13 cellular contexts compared by ENCODE assay signal in genomic region chr16:2324296-2324859, GRCh38. TPM values are rescaled to one million over a fixed set of nuclear protein-coding genes. Genes with fewer than 3 reads are reported as not detected.
DNase-seq lines count a peak whose midpoint lies in the region; ATAC-seq and TF ChIP-seq lines count a peak whose summit lies in the region.
"Had no signal": no experiment of that assay in that cellular context is flagged by ENCODE, and none has a peak within 500 bp of the region (broad histone marks: within the 10 kb centered on the region; RNA-seq: fewer than 3 reads in every experiment).

No MANE protein-coding gene starts in this region.

- H4K91ac ChIP-seq in IMR-90 (ENCODE audit: insufficient read depth, low read depth, low read length) = no peak overlapping the region

- DNase-seq in AG20443 (ENCODE audit: low spot score) = peak; percentile 5
- DNase-seq in IMR-90 = no peak
- peak; percentile 51 for DNase-seq in lower lobe of right lung
- peak; percentile 67 for DNase-seq in upper lobe of right lung
- DNase-seq in NCI-H1417 treated with DMSO at 0.1 percent for 48 hours (lab: John Stamatoyannopoulos, UW) = no peak
- no peak for DNase-seq in RPMI8226
- DNase-seq: ACHN, BE2C, DMS 273 treated with DMSO at 0.1 percent for 48 hours, HCEC 1CT, HFFc6 had no signal

- H4K20me1 ChIP-seq in IMR-90 (ENCODE audit: insufficient read depth, low read length) = no peaks in the 10 kb centered on the region

- H4K5ac ChIP-seq in IMR-90 (ENCODE audit: low read depth, low read length) = no peak overlapping the region

- no peak overlapping the region for H4K8ac ChIP-seq in IMR-90 (ENCODE audit: low read depth in 2 of 2, low read length in 2 of 2)

- no peak overlapping the region for H3K4me2 ChIP-seq in IMR-90 (ENCODE audit: low read depth, low read length)

- no peak for TF ChIP-seq POLR2A in IMR-90 (IDR thresholded peaks at IDR 0.05; ENCODE audit: low read depth, low read length)

- H3K36me3 ChIP-seq in IMR-90 (ENCODE audit: control insufficient read depth, insufficient read depth, low read length) (no peaks in the 10 kb centered on the region), lower lobe of right lung (peaks cover 69% of the 10 kb centered on the region), upper lobe of right lung (peaks cover 55% of the 10 kb centered on the region)

- CTCF ChIA-PET in IMR-90 (lab: Yijun Ruan, JAX) = no interaction called here

- no peak overlapping the region for H2BK20ac ChIP-seq in IMR-90 (ENCODE audit: low read depth, low read length)

- H2AFZ ChIP-seq in IMR-90 (replicated peaks; ENCODE audit: low read length, poor library complexity) = peak overlapping the region; percentile 14

- H3K9me1 ChIP-seq in IMR-90 (ENCODE audit: insufficient read depth, low read length) = no peaks in the 10 kb centered on the region

- H3K9me3 ChIP-seq in IMR-90 (ENCODE audit: control insufficient read depth, insufficient read depth, low read length) = no peaks in the 10 kb centered on the region
- no peaks in the 10 kb centered on the region for H3K9me3 ChIP-seq in lower lobe of right lung
- H3K9me3 ChIP-seq in upper lobe of right lung = no peaks in the 10 kb centered on the region
- H3K9me3 ChIP-seq: BE2C had no signal

- no peak overlapping the region for H2BK5ac ChIP-seq in IMR-90 (ENCODE audit: low read depth, low read length, poor library complexity, severe bottlenecking)

- POLR2A ChIA-PET in IMR-90 (lab: Charles Lee; ENCODE audit: unreplicated experiment) = no interaction called here

- no peak overlapping the region for H2BK15ac ChIP-seq in IMR-90 (ENCODE audit: low read depth, low read length)

- no peak overlapping the region for H3K4ac ChIP-seq in IMR-90 (ENCODE audit: low read depth, low read length)

- BruUV-seq in IMR-90 (replicated peaks; lab: Mats Ljungman, UMichigan) = no TSS peak

- H3K4me1 ChIP-seq in IMR-90 (ENCODE audit: control insufficient read depth, insufficient read depth, low read length) (no peaks in the 10 kb centered on the region), lower lobe of right lung (no peaks in the 10 kb centered on the region), upper lobe of right lung (no peaks in the 10 kb centered on the region)
- H3K4me1 ChIP-seq: BE2C had no signal

- intact Hi-C loops in IMR-90 (cut with micrococcal nuclease) (no loop called here), lower lobe of right lung (cut with DNase I) (no loop called here), upper lobe of right lung (cut with DNase I) (no loop called here)

- H3K27ac ChIP-seq in IMR-90 (ENCODE audit: insufficient read depth, low read length) (no peak overlapping the region), lower lobe of right lung (no peak overlapping the region), upper lobe of right lung (peak overlapping the region; percentile 53)
- H3K27ac ChIP-seq: HL-60 had no signal

- dilution Hi-C loops in IMR-90 (cut with HindIII; ENCODE audit: low sequenced_read_pairs, unreplicated experiment) = no loop called here

- H3K79me1 ChIP-seq in IMR-90 (ENCODE audit: low read depth in 1 of 2, low read length in 2 of 2) = no peaks in the 10 kb centered on the region

- 69% methylated on average over 9 of the region's 26 CpGs; no CpG with 5 or more reads in 1 of the 2 experiments for WGBS in IMR-90 (ENCODE audit: extremely low coverage in 2 of 2, insufficient read length in 1 of 2), 2 experiments

- ATAC-seq in IMR-90 (ENCODE audit: low read depth) = no peak
- ATAC-seq in lower lobe of right lung = peak in 1 of 2 donors; percentile 2
- peak; percentile 21 for ATAC-seq in upper lobe of right lung
- ATAC-seq in HG02885 (IDR thresholded peaks at IDR 0.05; ENCODE audit: poor library complexity, unreplicated experiment) = no peak

- no peak for TF ChIP-seq RAD21 in IMR-90 (IDR thresholded peaks at IDR 0.05; ENCODE audit: low read length)

- H2AK5ac ChIP-seq in IMR-90 (ENCODE audit: low read depth, low read length) = no peak overlapping the region

- H2AK9ac ChIP-seq in IMR-90 (replicated peaks; ENCODE audit: low read depth, low read length, poor library complexity) = no peak overlapping the region

- no peak overlapping the region for H3K23ac ChIP-seq in IMR-90 (ENCODE audit: low read depth, low read length)

- H3K27me3 ChIP-seq in IMR-90 (ENCODE audit: control insufficient read depth, insufficient read depth, low read length) (peaks cover 37% of the 10 kb centered on the region), lower lobe of right lung (ENCODE audit: low read depth) (no peaks in the 10 kb centered on the region), upper lobe of right lung (no peaks in the 10 kb centered on the region)
- H3K27me3 ChIP-seq: BE2C had no signal

- H3K56ac ChIP-seq in IMR-90 (ENCODE audit: extremely low read depth, insufficient read depth, low read length) = no peak overlapping the region

- TF ChIP-seq CTCF in IMR-90 (conservative IDR thresholded peaks at IDR 0.05; ENCODE audit: low read depth, low read length) = no peak
- no peak for TF ChIP-seq CTCF in lower lobe of right lung (IDR thresholded peaks at IDR 0.05)
- no peak for TF ChIP-seq CTCF in upper lobe of right lung (IDR thresholded peaks at IDR 0.05)

- H3K18ac ChIP-seq in IMR-90 (ENCODE audit: low read depth, low read length) = no peak overlapping the region

- H3K4me3 ChIP-seq in IMR-90 (ENCODE audit: insufficient read depth, low read depth, low read length) = no peak overlapping the region
- H3K4me3 ChIP-seq in lower lobe of right lung = peak overlapping the region; percentile 50
- H3K4me3 ChIP-seq in upper lobe of right lung = peak overlapping the region; percentile 48

- in situ Hi-C loops in IMR-90 (cut with MboI; ENCODE audit: low sequenced_read_pairs) = no loop called here

- no peak overlapping the region for H3K9ac ChIP-seq in IMR-90 (ENCODE audit: low read depth, low read length)

- no peak overlapping the region for H3K14ac ChIP-seq in IMR-90 (replicated peaks; ENCODE audit: low read depth, low read length)

- no peak overlapping the region for H2BK120ac ChIP-seq in IMR-90 (ENCODE audit: low read depth, low read length)

TF ChIP-seq in IMR-90, 13 proteins besides CTCF, POLR2A, EP300 and RAD21:
- no peak for TF ChIP-seq BHLHE40 (IDR thresholded peaks at IDR 0.05; ENCODE audit: low read depth, low read length)
- TF ChIP-seq MAFK (IDR thresholded peaks at IDR 0.05; ENCODE audit: low read depth, low read length) = no peak

RNA-seq across cellular contexts. Expression of gene ABCA3, which starts 16.1 kb away (rescaled TPM):
- 0.18 TPM in 1 of 2 replicates, not detected in the other for total RNA-seq in IMR-90 (2012; rRNA removed)
- 0.22 and 0.32 TPM in 2 replicates for polyA plus RNA-seq in IMR-90 (2012; rRNA removed)
- 0.24 and 0.34 TPM in 2 replicates for polyA plus RNA-seq in IMR-90 (2012; cell fraction: cytosol; rRNA removed)
- 0.29 and 0.54 TPM in 2 replicates for polyA plus RNA-seq in IMR-90 (2012; cell fraction: nucleus; rRNA removed; ENCODE audit: low replicate concordance)
- 491 TPM for total RNA-seq in lower lobe of right lung
- total RNA-seq in upper lobe of right lung = 598 TPM

RNA-seq across cellular contexts. Expression of gene RNPS1, which starts 56.5 kb away (rescaled TPM):
- 57.5 and 65.0 TPM in 2 replicates for total RNA-seq in IMR-90 (2012; rRNA removed)
- 192 and 194 TPM in 2 replicates for polyA plus RNA-seq in IMR-90 (2012; rRNA removed)
- polyA plus RNA-seq in IMR-90 (2012; cell fraction: cytosol; rRNA removed) = 216 and 218 TPM in 2 replicates
- polyA plus RNA-seq in IMR-90 (2012; cell fraction: nucleus; rRNA removed; ENCODE audit: low replicate concordance) = 233 and 331 TPM in 2 replicates
- total RNA-seq in lower lobe of right lung = 98.6 TPM
- 116 TPM for total RNA-seq in upper lobe of right lung

Comparison
In these comparisons a context has a peak if more than half of its experiments do, and no peak if none do; other contexts are left out.
1. DNase-seq: peak in AG20443 (single experiment), lower lobe of right lung (single experiment) and upper lobe of right lung (single experiment); none in IMR-90 (single experiment), NCI-H1417 treated with DMSO at 0.1 percent for 48 hours (single experiment) and RPMI8226 (single experiment).
2. RNA of gene ABCA3, which starts 16.1 kb away (total RNA-seq): 598 TPM in upper lobe of right lung (single experiment) and 491 TPM in lower lobe of right lung (single experiment); 0.18 TPM in IMR-90; every median in the first group is over 100 times any median in the second.